ENCODE assay signal across 1 cellular context in genomic region chr20:2276015-2276414, GRCh38.
A peak's percentile ranks its signal among the peaks of the same experiment; 100 is the strongest.
TF ChIP-seq lines count a peak whose summit lies in the region.

No MANE protein-coding gene starts in this region.

TF ChIP-seq in liver, 16 proteins besides CTCF, POLR2A, EP300 and RAD21 (continued from another document):
- TF ChIP-seq, protein P1, sequence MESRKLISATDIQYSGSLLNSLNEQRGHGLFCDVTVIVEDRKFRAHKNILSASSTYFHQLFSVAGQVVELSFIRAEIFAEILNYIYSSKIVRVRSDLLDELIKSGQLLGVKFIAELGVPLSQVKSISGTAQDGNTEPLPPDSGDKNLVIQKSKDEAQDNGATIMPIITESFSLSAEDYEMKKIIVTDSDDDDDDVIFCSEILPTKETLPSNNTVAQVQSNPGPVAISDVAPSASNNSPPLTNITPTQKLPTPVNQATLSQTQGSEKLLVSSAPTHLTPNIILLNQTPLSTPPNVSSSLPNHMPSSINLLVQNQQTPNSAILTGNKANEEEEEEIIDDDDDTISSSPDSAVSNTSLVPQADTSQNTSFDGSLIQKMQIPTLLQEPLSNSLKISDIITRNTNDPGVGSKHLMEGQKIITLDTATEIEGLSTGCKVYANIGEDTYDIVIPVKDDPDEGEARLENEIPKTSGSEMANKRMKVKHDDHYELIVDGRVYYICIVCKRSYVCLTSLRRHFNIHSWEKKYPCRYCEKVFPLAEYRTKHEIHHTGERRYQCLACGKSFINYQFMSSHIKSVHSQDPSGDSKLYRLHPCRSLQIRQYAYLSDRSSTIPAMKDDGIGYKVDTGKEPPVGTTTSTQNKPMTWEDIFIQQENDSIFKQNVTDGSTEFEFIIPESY (IDR thresholded peaks at IDR 0.05) = peak; percentile 72
